ENCODE assay signal across 1 cellular context in the genomic region with DNA sequence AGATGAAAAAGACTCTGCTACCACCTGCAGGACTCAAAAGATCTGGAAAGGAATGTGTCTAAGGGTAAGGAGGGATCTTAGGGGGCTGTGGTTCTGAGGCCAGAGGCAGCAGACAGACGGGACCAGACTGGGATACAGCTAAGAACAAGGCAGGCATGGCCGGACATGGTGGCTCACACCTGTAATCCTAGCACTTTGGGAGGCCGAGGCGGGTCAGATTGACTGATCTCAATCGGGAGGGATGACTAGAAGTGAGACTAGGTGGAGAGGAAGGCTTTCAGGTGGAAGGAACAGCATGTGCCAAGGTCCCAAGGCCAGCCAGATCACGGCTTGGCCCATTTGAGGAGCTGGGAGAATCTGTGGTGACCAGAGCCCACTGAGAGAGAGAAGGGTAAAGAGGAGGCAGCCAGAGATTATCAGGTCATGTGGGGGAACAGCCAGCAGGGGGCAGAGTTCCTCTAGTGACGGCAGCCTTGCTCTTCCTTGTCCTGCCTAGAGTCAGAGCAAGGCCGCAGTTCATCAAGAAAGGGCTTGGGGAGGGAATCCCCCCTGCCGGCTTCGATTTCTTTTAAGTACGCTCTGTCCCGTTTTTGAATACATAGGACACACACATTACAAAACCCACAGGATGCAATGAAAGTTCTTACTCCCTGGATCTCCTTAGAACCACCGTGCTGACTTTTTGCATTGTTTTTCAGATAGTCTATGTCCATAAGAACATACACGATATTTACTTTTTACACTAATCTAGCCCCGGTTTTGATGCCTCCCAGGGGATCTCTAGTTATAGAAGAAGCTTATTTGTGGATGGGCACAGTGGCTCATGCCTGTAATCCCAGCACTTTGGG.
TF ChIP-seq lines count a peak whose summit lies in the region.

No MANE protein-coding gene starts in this region.

TF ChIP-seq in HEK293, 187 proteins besides CTCF, POLR2A, EP300 and RAD21 (continued from another document and continues in another):
- TF ChIP-seq, protein P1, sequence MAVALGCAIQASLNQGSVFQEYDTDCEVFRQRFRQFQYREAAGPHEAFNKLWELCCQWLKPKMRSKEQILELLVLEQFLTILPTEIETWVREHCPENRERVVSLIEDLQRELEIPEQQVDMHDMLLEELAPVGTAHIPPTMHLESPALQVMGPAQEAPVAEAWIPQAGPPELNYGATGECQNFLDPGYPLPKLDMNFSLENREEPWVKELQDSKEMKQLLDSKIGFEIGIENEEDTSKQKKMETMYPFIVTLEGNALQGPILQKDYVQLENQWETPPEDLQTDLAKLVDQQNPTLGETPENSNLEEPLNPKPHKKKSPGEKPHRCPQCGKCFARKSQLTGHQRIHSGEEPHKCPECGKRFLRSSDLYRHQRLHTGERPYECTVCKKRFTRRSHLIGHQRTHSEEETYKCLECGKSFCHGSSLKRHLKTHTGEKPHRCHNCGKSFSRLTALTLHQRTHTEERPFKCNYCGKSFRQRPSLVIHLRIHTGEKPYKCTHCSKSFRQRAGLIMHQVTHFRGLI (tag by site-specific recombination; IDR thresholded peaks at IDR 0.05): no peak
- TF ChIP-seq GLIS2 (tag by site-specific recombination; IDR thresholded peaks at IDR 0.05): no peak
- TF ChIP-seq ZSCAN16 (tag by site-specific recombination; IDR thresholded peaks at IDR 0.05): no peak
- no peak for TF ChIP-seq HOXA7 (CRISPR knock-in tag; IDR thresholded peaks at IDR 0.05; ENCODE audit: borderline replicate concordance)
- TF ChIP-seq ZBTB17 (tag by site-specific recombination; IDR thresholded peaks at IDR 0.05): peak; percentile 50; the same call in 1 of the 2 replicates
- no peak for TF ChIP-seq ZBTB7A (tag by site-specific recombination; IDR thresholded peaks at IDR 0.05; ENCODE audit: low read depth)
- TF ChIP-seq KLF7 (tag by site-specific recombination; IDR thresholded peaks at IDR 0.05; ENCODE audit: borderline replicate concordance): no peak
- no peak for TF ChIP-seq ZNF48 (tag by site-specific recombination; IDR thresholded peaks at IDR 0.05)
- peak; percentile 76 for TF ChIP-seq ZNF654 (tag by site-specific recombination; IDR thresholded peaks at IDR 0.05; ENCODE audit: low read depth)
- no peak for TF ChIP-seq ZNF146 (tag by site-specific recombination; IDR thresholded peaks at IDR 0.05)
- no peak for TF ChIP-seq KLF9 (tag by site-specific recombination; IDR thresholded peaks at IDR 0.05; ENCODE audit: low read depth)
- no peak for TF ChIP-seq ZNF571 (tag by site-specific recombination; IDR thresholded peaks at IDR 0.05)
- no peak for TF ChIP-seq ZBTB48 (tag by site-specific recombination; IDR thresholded peaks at IDR 0.05)
- no peak for TF ChIP-seq ZNF830 (tag by site-specific recombination; IDR thresholded peaks at IDR 0.05; ENCODE audit: low read depth)
- TF ChIP-seq ZNF426 (tag by site-specific recombination; IDR thresholded peaks at IDR 0.05): no peak
- TF ChIP-seq, protein P2, sequence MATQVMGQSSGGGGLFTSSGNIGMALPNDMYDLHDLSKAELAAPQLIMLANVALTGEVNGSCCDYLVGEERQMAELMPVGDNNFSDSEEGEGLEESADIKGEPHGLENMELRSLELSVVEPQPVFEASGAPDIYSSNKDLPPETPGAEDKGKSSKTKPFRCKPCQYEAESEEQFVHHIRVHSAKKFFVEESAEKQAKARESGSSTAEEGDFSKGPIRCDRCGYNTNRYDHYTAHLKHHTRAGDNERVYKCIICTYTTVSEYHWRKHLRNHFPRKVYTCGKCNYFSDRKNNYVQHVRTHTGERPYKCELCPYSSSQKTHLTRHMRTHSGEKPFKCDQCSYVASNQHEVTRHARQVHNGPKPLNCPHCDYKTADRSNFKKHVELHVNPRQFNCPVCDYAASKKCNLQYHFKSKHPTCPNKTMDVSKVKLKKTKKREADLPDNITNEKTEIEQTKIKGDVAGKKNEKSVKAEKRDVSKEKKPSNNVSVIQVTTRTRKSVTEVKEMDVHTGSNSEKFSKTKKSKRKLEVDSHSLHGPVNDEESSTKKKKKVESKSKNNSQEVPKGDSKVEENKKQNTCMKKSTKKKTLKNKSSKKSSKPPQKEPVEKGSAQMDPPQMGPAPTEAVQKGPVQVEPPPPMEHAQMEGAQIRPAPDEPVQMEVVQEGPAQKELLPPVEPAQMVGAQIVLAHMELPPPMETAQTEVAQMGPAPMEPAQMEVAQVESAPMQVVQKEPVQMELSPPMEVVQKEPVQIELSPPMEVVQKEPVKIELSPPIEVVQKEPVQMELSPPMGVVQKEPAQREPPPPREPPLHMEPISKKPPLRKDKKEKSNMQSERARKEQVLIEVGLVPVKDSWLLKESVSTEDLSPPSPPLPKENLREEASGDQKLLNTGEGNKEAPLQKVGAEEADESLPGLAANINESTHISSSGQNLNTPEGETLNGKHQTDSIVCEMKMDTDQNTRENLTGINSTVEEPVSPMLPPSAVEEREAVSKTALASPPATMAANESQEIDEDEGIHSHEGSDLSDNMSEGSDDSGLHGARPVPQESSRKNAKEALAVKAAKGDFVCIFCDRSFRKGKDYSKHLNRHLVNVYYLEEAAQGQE (tag by site-specific recombination; IDR thresholded peaks at IDR 0.05): no peak
- TF ChIP-seq ZNF341 (tag by site-specific recombination; IDR thresholded peaks at IDR 0.05; ENCODE audit: low read depth): peak; percentile 36; the same call in 1 of the 2 replicates
- no peak for TF ChIP-seq SALL2 (tag by site-specific recombination; IDR thresholded peaks at IDR 0.05; ENCODE audit: borderline replicate concordance)
- TF ChIP-seq SP3 (tag by site-specific recombination; IDR thresholded peaks at IDR 0.05): no peak
- 0 out of 2 replicates have a peak, but pooled peaks have one; percentile 22 for TF ChIP-seq ZNF2 (tag by site-specific recombination; IDR thresholded peaks at IDR 0.05)
- TF ChIP-seq ZNF175 (tag by site-specific recombination; IDR thresholded peaks at IDR 0.05): no peak
- TF ChIP-seq, protein P3, sequence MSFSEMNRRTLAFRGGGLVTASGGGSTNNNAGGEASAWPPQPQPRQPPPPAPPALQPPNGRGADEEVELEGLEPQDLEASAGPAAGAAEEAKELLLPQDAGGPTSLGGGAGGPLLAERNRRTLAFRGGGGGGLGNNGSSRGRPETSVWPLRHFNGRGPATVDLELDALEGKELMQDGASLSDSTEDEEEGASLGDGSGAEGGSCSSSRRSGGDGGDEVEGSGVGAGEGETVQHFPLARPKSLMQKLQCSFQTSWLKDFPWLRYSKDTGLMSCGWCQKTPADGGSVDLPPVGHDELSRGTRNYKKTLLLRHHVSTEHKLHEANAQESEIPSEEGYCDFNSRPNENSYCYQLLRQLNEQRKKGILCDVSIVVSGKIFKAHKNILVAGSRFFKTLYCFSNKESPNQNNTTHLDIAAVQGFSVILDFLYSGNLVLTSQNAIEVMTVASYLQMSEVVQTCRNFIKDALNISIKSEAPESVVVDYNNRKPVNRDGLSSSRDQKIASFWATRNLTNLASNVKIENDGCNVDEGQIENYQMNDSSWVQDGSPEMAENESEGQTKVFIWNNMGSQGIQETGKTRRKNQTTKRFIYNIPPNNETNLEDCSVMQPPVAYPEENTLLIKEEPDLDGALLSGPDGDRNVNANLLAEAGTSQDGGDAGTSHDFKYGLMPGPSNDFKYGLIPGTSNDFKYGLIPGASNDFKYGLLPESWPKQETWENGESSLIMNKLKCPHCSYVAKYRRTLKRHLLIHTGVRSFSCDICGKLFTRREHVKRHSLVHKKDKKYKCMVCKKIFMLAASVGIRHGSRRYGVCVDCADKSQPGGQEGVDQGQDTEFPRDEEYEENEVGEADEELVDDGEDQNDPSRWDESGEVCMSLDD (tag by site-specific recombination; IDR thresholded peaks at IDR 0.05): no peak
- TF ChIP-seq ZNF302 (tag by site-specific recombination; IDR thresholded peaks at IDR 0.05; ENCODE audit: low read depth): no peak
- TF ChIP-seq ZNF791 (tag by site-specific recombination; IDR thresholded peaks at IDR 0.05): no peak
- no peak for TF ChIP-seq ZNF138 (tag by site-specific recombination; IDR thresholded peaks at IDR 0.05; ENCODE audit: borderline replicate concordance)
- TF ChIP-seq KLF10 (tag by site-specific recombination; IDR thresholded peaks at IDR 0.05): no peak
- no peak for TF ChIP-seq ZNF37A (tag by site-specific recombination; IDR thresholded peaks at IDR 0.05)
- no peak for TF ChIP-seq ZNF624 (tag by site-specific recombination; IDR thresholded peaks at IDR 0.05)
- TF ChIP-seq ZNF184 (tag by site-specific recombination; IDR thresholded peaks at IDR 0.05): no peak
- no peak for TF ChIP-seq ZBTB20 (tag by site-specific recombination; IDR thresholded peaks at IDR 0.05)
- no peak for TF ChIP-seq ZNF114 (tag by site-specific recombination; IDR thresholded peaks at IDR 0.05)
- no peak for TF ChIP-seq ZNF391 (tag by site-specific recombination; IDR thresholded peaks at IDR 0.05; ENCODE audit: borderline replicate concordance, low read depth)
- no peak for TF ChIP-seq ZFP69B (tag by site-specific recombination; IDR thresholded peaks at IDR 0.05)
- TF ChIP-seq ZNF561 (tag by site-specific recombination; IDR thresholded peaks at IDR 0.05; ENCODE audit: borderline replicate concordance): no peak
- TF ChIP-seq ZXDB (tag by site-specific recombination; IDR thresholded peaks at IDR 0.05): no peak
- no peak for TF ChIP-seq ZNF664 (tag by site-specific recombination; IDR thresholded peaks at IDR 0.05)
- TF ChIP-seq ZNF600 (tag by site-specific recombination; IDR thresholded peaks at IDR 0.05): peak; percentile 74
- no peak for TF ChIP-seq ZNF510 (tag by site-specific recombination; IDR thresholded peaks at IDR 0.05; ENCODE audit: insufficient replicate concordance)
- TF ChIP-seq ZNF335 (tag by site-specific recombination; conservative IDR thresholded peaks at IDR 0.05): no peak
- TF ChIP-seq HOXD13 (CRISPR knock-in tag; IDR thresholded peaks at IDR 0.05; ENCODE audit: borderline replicate concordance): no peak
- TF ChIP-seq, protein P4, sequence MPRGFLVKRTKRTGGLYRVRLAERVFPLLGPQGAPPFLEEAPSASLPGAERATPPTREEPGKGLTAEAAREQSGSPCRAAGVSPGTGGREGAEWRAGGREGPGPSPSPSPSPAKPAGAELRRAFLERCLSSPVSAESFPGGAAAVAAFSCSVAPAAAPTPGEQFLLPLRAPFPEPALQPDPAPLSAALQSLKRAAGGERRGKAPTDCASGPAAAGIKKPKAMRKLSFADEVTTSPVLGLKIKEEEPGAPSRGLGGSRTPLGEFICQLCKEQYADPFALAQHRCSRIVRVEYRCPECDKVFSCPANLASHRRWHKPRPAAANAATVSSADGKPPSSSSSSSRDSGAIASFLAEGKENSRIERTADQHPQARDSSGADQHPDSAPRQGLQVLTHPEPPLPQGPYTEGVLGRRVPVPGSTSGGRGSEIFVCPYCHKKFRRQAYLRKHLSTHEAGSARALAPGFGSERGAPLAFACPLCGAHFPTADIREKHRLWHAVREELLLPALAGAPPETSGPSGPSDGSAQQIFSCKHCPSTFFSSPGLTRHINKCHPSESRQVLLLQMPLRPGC (tag by site-specific recombination; IDR thresholded peaks at IDR 0.05): no peak
- TF ChIP-seq REPIN1 (tag by site-specific recombination; IDR thresholded peaks at IDR 0.05; ENCODE audit: low read depth): no peak
- TF ChIP-seq ZNF404 (tag by site-specific recombination; IDR thresholded peaks at IDR 0.05): no peak
- TF ChIP-seq MZF1 (tag by site-specific recombination; IDR thresholded peaks at IDR 0.05; ENCODE audit: borderline replicate concordance): no peak
- no peak for TF ChIP-seq ZNF777 (tag by site-specific recombination; IDR thresholded peaks at IDR 0.05; ENCODE audit: borderline replicate concordance)
- TF ChIP-seq, protein P5, sequence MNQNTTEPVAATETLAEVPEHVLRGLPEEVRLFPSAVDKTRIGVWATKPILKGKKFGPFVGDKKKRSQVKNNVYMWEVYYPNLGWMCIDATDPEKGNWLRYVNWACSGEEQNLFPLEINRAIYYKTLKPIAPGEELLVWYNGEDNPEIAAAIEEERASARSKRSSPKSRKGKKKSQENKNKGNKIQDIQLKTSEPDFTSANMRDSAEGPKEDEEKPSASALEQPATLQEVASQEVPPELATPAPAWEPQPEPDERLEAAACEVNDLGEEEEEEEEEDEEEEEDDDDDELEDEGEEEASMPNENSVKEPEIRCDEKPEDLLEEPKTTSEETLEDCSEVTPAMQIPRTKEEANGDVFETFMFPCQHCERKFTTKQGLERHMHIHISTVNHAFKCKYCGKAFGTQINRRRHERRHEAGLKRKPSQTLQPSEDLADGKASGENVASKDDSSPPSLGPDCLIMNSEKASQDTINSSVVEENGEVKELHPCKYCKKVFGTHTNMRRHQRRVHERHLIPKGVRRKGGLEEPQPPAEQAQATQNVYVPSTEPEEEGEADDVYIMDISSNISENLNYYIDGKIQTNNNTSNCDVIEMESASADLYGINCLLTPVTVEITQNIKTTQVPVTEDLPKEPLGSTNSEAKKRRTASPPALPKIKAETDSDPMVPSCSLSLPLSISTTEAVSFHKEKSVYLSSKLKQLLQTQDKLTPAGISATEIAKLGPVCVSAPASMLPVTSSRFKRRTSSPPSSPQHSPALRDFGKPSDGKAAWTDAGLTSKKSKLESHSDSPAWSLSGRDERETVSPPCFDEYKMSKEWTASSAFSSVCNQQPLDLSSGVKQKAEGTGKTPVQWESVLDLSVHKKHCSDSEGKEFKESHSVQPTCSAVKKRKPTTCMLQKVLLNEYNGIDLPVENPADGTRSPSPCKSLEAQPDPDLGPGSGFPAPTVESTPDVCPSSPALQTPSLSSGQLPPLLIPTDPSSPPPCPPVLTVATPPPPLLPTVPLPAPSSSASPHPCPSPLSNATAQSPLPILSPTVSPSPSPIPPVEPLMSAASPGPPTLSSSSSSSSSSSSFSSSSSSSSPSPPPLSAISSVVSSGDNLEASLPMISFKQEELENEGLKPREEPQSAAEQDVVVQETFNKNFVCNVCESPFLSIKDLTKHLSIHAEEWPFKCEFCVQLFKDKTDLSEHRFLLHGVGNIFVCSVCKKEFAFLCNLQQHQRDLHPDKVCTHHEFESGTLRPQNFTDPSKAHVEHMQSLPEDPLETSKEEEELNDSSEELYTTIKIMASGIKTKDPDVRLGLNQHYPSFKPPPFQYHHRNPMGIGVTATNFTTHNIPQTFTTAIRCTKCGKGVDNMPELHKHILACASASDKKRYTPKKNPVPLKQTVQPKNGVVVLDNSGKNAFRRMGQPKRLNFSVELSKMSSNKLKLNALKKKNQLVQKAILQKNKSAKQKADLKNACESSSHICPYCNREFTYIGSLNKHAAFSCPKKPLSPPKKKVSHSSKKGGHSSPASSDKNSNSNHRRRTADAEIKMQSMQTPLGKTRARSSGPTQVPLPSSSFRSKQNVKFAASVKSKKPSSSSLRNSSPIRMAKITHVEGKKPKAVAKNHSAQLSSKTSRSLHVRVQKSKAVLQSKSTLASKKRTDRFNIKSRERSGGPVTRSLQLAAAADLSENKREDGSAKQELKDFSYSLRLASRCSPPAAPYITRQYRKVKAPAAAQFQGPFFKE (tag by site-specific recombination; IDR thresholded peaks at IDR 0.05; ENCODE audit: borderline replicate concordance): no peak
- no peak for TF ChIP-seq ZNF529 (tag by site-specific recombination; IDR thresholded peaks at IDR 0.05; ENCODE audit: insufficient replicate concordance)
- no peak for TF ChIP-seq KLF8 (tag by site-specific recombination; IDR thresholded peaks at IDR 0.05)
- TF ChIP-seq OVOL3 (tag by site-specific recombination; IDR thresholded peaks at IDR 0.05): no peak
- TF ChIP-seq ZNF785 (tag by site-specific recombination; IDR thresholded peaks at IDR 0.05): no peak
- TF ChIP-seq MYNN (tag by site-specific recombination; IDR thresholded peaks at IDR 0.05; ENCODE audit: borderline replicate concordance): no peak
- TF ChIP-seq ZNF202 (tag by site-specific recombination; IDR thresholded peaks at IDR 0.05; ENCODE audit: borderline replicate concordance): no peak
- TF ChIP-seq ZNF23 (tag by site-specific recombination; IDR thresholded peaks at IDR 0.05; ENCODE audit: borderline replicate concordance): no peak
- no peak for TF ChIP-seq KLF1 (tag by site-specific recombination; IDR thresholded peaks at IDR 0.05)
